8 cellular contexts compared by ENCODE assay signal in genomic region chr4:158170691-158171455, GRCh38. TPM values are rescaled to one million over a fixed set of nuclear protein-coding genes. Genes with fewer than 3 reads are reported as not detected.
DNase-seq lines count a peak whose midpoint lies in the region; ATAC-seq and TF ChIP-seq lines count a peak whose summit lies in the region.

No MANE protein-coding gene starts in this region.

- TF ChIP-seq CTCF in breast epithelium (IDR thresholded peaks at IDR 0.05) (peak; percentile 50 to 76 (median 72)), lower leg skin (IDR thresholded peaks at IDR 0.05) (no peak), tibial artery (IDR thresholded peaks at IDR 0.05) (peak; percentile 41 to 67)

- no peaks in the 10 kb centered on the region for H3K36me3 ChIP-seq in breast epithelium
- H3K36me3 ChIP-seq in tibial artery: no peaks in the 10 kb centered on the region

- H3K4me1 ChIP-seq in breast epithelium: peaks cover 0 to 5% of the 10 kb centered on the region in 2 donors
- peaks cover 0 to 70% (median 11%) of the 10 kb centered on the region in 4 donors for H3K4me1 ChIP-seq in tibial artery

- H3K27ac ChIP-seq in breast epithelium (peak overlapping the region; percentile 88 to 94), tibial artery (peak overlapping the region; percentile 87 to 89)

- H3K9me3 ChIP-seq in breast epithelium: no peaks in the 10 kb centered on the region
- no peaks in the 10 kb centered on the region for H3K9me3 ChIP-seq in tibial artery

- no peak overlapping the region for H3K4me3 Mint-ChIP-seq in effector memory CD8-positive, alpha-beta T cell

- H3K27me3 ChIP-seq in breast epithelium (no peaks in the 10 kb centered on the region), tibial artery (no peaks in the 10 kb centered on the region)

- WGBS in lower leg skin, 2 donors: 48 to 60% methylated on average over 29 to 38 of the region's 38 CpGs

- H3K27ac Mint-ChIP-seq in effector memory CD8-positive, alpha-beta T cell: no peak overlapping the region

- H3K9me3 Mint-ChIP-seq in effector memory CD8-positive, alpha-beta T cell: peaks cover 0 to 1% of the 10 kb centered on the region in 2 donors

- peak overlapping the region; percentile 51 to 81 (median 64) for H3K4me3 ChIP-seq in breast epithelium
- H3K4me3 ChIP-seq in lower leg skin (ENCODE audit: low read depth, poor library complexity, severe bottlenecking): peak overlapping the region; percentile 25
- H3K4me3 ChIP-seq in tibial artery: peak overlapping the region; percentile 54 to 57

- TF ChIP-seq POLR2A in breast epithelium (IDR thresholded peaks at IDR 0.05) (no peak), lower leg skin (IDR thresholded peaks at IDR 0.05) (no peak)

- no peaks in the 10 kb centered on the region for H3K4me1 Mint-ChIP-seq in effector memory CD8-positive, alpha-beta T cell (ENCODE audit: low read depth in 2 of 2)

- DNase-seq in GM03348 (ENCODE audit: low spot score): peak; percentile 43
- peak; percentile 57 to 75 for DNase-seq in breast epithelium (ENCODE audit: low spot score in 2 of 2)
- DNase-seq in lower leg skin (ENCODE audit: low spot score in 2 of 2): peak; percentile 41 to 90
- peak; percentile 49 to 78 for DNase-seq in tibial artery
- no peak for DNase-seq in stimulated activated naive CD4-positive, alpha-beta T cell (lab: John Stamatoyannopoulos, UW)
- no peak for DNase-seq in effector memory CD8-positive, alpha-beta T cell

- peaks cover 5 to 9% of the 10 kb centered on the region in 2 donors for H3K27me3 Mint-ChIP-seq in effector memory CD8-positive, alpha-beta T cell

- peak; percentile 65 for ATAC-seq in HG03432 (IDR thresholded peaks at IDR 0.05; ENCODE audit: unreplicated experiment)
- no peak for ATAC-seq in effector memory CD8-positive, alpha-beta T cell (replicated peaks)
- no peak for ATAC-seq in HG03045 (IDR thresholded peaks at IDR 0.05; ENCODE audit: unreplicated experiment)

- no peaks in the 10 kb centered on the region for H3K36me3 Mint-ChIP-seq in effector memory CD8-positive, alpha-beta T cell (ENCODE audit: insufficient read depth)

- intact Hi-C loops in breast epithelium (cut with DNase I; ENCODE audit: low total_unique reads): loop anchor here (10.0 kb wide), 1 partner anchor 176 kb away; no protein-coding TSS in a partner anchor
- intact Hi-C loops in lower leg skin (cut with DNase I; ENCODE audit: low total_unique reads): loop anchor here (10.0 kb wide), 1 partner anchor 176 kb away; no protein-coding TSS in a partner anchor
- intact Hi-C loops in tibial artery (cut with DNase I; ENCODE audit: low total_unique reads): loop anchor here (5.0 kb wide), 1 partner anchor 179 kb away; no protein-coding TSS in a partner anchor

RNA-seq across cellular contexts. Expression of gene GASK1B, which starts 2.0 kb away (rescaled TPM):
- total RNA-seq in breast epithelium (10 to 100 TPM; 69.3 to 71.1 (median 70.4) TPM), lower leg skin (10 to 100 TPM in 1 of 4 donors, 1 to 10 TPM in 3; 3.8 to 10.8 (median 5.3) TPM)

RNA-seq across cellular contexts. Expression of gene TMEM144, which starts 39.4 kb away (rescaled TPM):
- total RNA-seq in breast epithelium (10 to 100 TPM; 14.7 to 50.1 (median 44.2) TPM), lower leg skin (1 to 10 TPM; 3.9 to 5.3 (median 4.6) TPM)

Comparison
In these comparisons a context has a peak if more than half of its experiments do, and no peak if none do; other contexts are left out.
1. DNase-seq: peak in GM03348 (single experiment), breast epithelium (2 of 2), lower leg skin (2 of 2) and tibial artery (2 of 2); none in stimulated activated naive CD4-positive, alpha-beta T cell (0 of 6) and effector memory CD8-positive, alpha-beta T cell (0 of 3).
2. CTCF ChIP-seq: peak in breast epithelium (3 of 3) and tibial artery (2 of 2); none in lower leg skin (0 of 3).
3. RNA of gene GASK1B, which starts 2.0 kb away (total RNA-seq): 69.3 to 71.1 TPM in breast epithelium; 3.8 to 10.8 TPM in lower leg skin; every median in the first group is over 4 times any median in the second.
4. Peak in every context shown above with its lines, with median percentiles within 50 percentile points of each other: H3K4me3 ChIP-seq.